8 cellular contexts compared by ENCODE assay signal in genomic region chr3:23945903-23946751, GRCh38. TPM values are rescaled to one million over a fixed set of nuclear protein-coding genes. Genes with fewer than 3 reads are reported as not detected.
A peak's percentile ranks its signal among the peaks of the same experiment; 100 is the strongest.
DNase-seq lines count a peak whose midpoint lies in the region; ATAC-seq, FAIRE-seq and TF ChIP-seq lines count a peak whose summit lies in the region.

No MANE protein-coding gene starts in this region.

- TF ChIP-seq CTCF in BJ (IDR thresholded peaks at IDR 0.05; ENCODE audit: insufficient read depth, low read depth, low read length) (no peak), chondrocyte (IDR thresholded peaks at IDR 0.05) (peak; percentile 22)

- no peaks in the 10 kb centered on the region for H3K27me3 Mint-ChIP-seq in chondrocyte (ENCODE audit: low read depth)

- peak overlapping the region; percentile 78 for H3K4me3 Mint-ChIP-seq in chondrocyte (ENCODE audit: unreplicated experiment)

- peak overlapping the region; percentile 96 for H3K27ac Mint-ChIP-seq in chondrocyte (ENCODE audit: unreplicated experiment)

- DNase-seq in BJ (ENCODE audit: low read depth) (peak; percentile 75), GM19239 (ENCODE audit: insufficient read length, low spot score) (peak; percentile 87), NCI-H460 (ENCODE audit: extremely low read depth, low read depth) (peak; percentile 92), chondrocyte (ENCODE audit: low spot score) (peak; percentile 99), kidney tubule cell (ENCODE audit: low spot score) (peak; percentile 97)
- DNase-seq in activated CD4-positive, alpha-beta T cell treated with anti-CD3 and anti-CD28 coated beads for 24 hours (ENCODE audit: low read depth in 2 of 2): peak; percentile 95 to 97
- DNase-seq in stimulated activated CD4-positive, alpha-beta T cell treated with anti-CD3 and anti-CD28 coated beads, Interleukin-1b, Interleukin-23, amount 100 ng/mL, for 1 hour (ENCODE audit: low read depth in 2 of 2): peak; percentile 94 to 95

- POLR2A ChIA-PET in BJ (lab: Charles Lee): interaction anchor here (0.6 to 0.9 kb wide), 2 partner anchors 29 to 328 kb away, joined by 3 to 4 read pairs; partner anchors contain the start of genes NKIRAS1 and RPL15

- CTCF ChIA-PET in BJ (lab: Yijun Ruan, JAX): interaction anchor here (0.5 to 1.7 kb wide), 2 partner anchors 30 to 690 kb away, joined by 3 to 4 read pairs; partner anchors contain the start of genes NKIRAS1 and RPL15

- H3K4me3 ChIP-seq in BJ (ENCODE audit: low read depth, low read length): peak overlapping the region; percentile 77

- no peaks in the 10 kb centered on the region for H3K27me3 ChIP-seq in BJ (ENCODE audit: control insufficient read depth, insufficient read depth, low read length)

- H3K36me3 Mint-ChIP-seq in chondrocyte (ENCODE audit: low read depth): no peaks in the 10 kb centered on the region

- peak; percentile 75 for ATAC-seq in HG03439 (IDR thresholded peaks at IDR 0.05; ENCODE audit: unreplicated experiment)

- no peaks in the 10 kb centered on the region for H3K9me3 Mint-ChIP-seq in chondrocyte (ENCODE audit: low read depth)

- H3K4me1 Mint-ChIP-seq in chondrocyte (ENCODE audit: low read depth): peaks cover 47% of the 10 kb centered on the region

- no peaks in the 10 kb centered on the region for H3K36me3 ChIP-seq in BJ (ENCODE audit: control insufficient read depth, insufficient read depth, low read length)

- FAIRE-seq in GM19239 (lab: Jason Lieb, UNC): peak; percentile 80

RNA-seq across cellular contexts. Expression of gene NR1D2, which starts 1.0 kb away (rescaled TPM):
- polyA plus RNA-seq in BJ (2011; rRNA removed): 18.0 and 37.7 TPM in 2 replicates
- polyA minus RNA-seq in BJ (2011; rRNA and poly(A)+ RNA removed): 30.7 and 34.5 TPM in 2 replicates
- total RNA-seq in NCI-H460 (2014; rRNA removed; shearing (Covaris generic)): 16.9 and 19.4 TPM in 2 replicates
- polyA plus RNA-seq in NCI-H460 (2014; cell fraction: nucleus; rRNA removed): 3.8 and 6.3 TPM in 2 replicates
- 14.7 to 19.8 TPM (median 19.6 TPM) in 3 replicates for total RNA-seq in chondrocyte

RNA-seq across cellular contexts. Expression of gene RPL15, which starts 29.2 kb away (rescaled TPM):
- 4,789 and 5,733 TPM in 2 replicates for polyA plus RNA-seq in BJ (2011; rRNA removed)
- polyA minus RNA-seq in BJ (2011; rRNA and poly(A)+ RNA removed): 1,245 and 1,979 TPM in 2 replicates
- total RNA-seq in NCI-H460 (2014; rRNA removed; shearing (Covaris generic)): 2,396 and 2,437 TPM in 2 replicates
- 1,568 and 2,116 TPM in 2 replicates for polyA plus RNA-seq in NCI-H460 (2014; cell fraction: nucleus; rRNA removed)
- total RNA-seq in chondrocyte: 1,295 to 1,411 TPM (median 1,362 TPM) in 3 replicates

RNA-seq across cellular contexts. Expression of gene NKIRAS1, which starts 29.3 kb away (rescaled TPM):
- polyA plus RNA-seq in BJ (2011; rRNA removed): 5.1 and 11.8 TPM in 2 replicates
- polyA minus RNA-seq in BJ (2011; rRNA and poly(A)+ RNA removed): 3.4 and 4.9 TPM in 2 replicates
- total RNA-seq in NCI-H460 (2014; rRNA removed; shearing (Covaris generic)): 12.6 and 14.1 TPM in 2 replicates
- polyA plus RNA-seq in NCI-H460 (2014; cell fraction: nucleus; rRNA removed): 9.0 and 9.7 TPM in 2 replicates
- 13.2 to 15.5 TPM (median 13.6 TPM) in 3 replicates for total RNA-seq in chondrocyte

Comparison
In these comparisons a context has a peak if more than half of its experiments do, and no peak if none do; other contexts are left out.
1. Peak in every context shown above with its lines: DNase-seq, ATAC-seq and H3K4me3 ChIP-seq.